Comparison of ENCODE assay signal across 11 cellular contexts in genomic region chr12:46660276-46660675, GRCh38.
DNase-seq lines count a peak whose midpoint lies in the region; ATAC-seq and TF ChIP-seq lines count a peak whose summit lies in the region.
"Had no signal": no experiment of that assay in that cellular context is flagged by ENCODE, and none has a peak within 500 bp of the region (broad histone marks: within the 10 kb centered on the region; RNA-seq: fewer than 3 reads in every experiment).

No MANE protein-coding gene starts in this region.

- DNase-seq in activated naive CD4-positive, alpha-beta T cell treated with anti-CD3 and anti-CD28 coated beads, Interleukin-2, amount 50 U/mL, for 16 hours = no peak
- DNase-seq in chondrocyte (ENCODE audit: low spot score) (no peak), upper lobe of left lung (no peak), foreskin melanocyte (no peak), HAP-1 (ENCODE audit: low spot score in 2 of 2) (no peak), RKO (ENCODE audit: low spot score) (no peak)
- DNase-seq: activated CD4-positive, alpha-beta T cell treated with anti-CD3 and anti-CD28 coated beads for 4 hours; caudate nucleus; stimulated activated CD8-positive, alpha-beta memory T cell treated with anti-CD3 and anti-CD28 coated beads, Interleukin-4, amount 100 ng/mL, for 48 hours had no signal

- H3K27me3 ChIP-seq in mucosa of rectum (ENCODE audit: control insufficient read depth in 2 of 2, insufficient read depth in 2 of 2, low read length in 2 of 2) = no peaks in the 10 kb centered on the region
- H3K27me3 ChIP-seq in upper lobe of left lung = no peaks in the 10 kb centered on the region
- 0 out of 2 replicates have a peak, but pooled peaks cover 4% of the 10 kb centered on the region for H3K27me3 ChIP-seq in HAP-1 (ENCODE audit: low read depth)

- H3K4me1 ChIP-seq in mucosa of rectum (ENCODE audit: control insufficient read depth in 2 of 2, insufficient read depth in 2 of 2, low read length in 2 of 2) = no peaks in the 10 kb centered on the region
- peaks cover 19 to 31% (median 21%) of the 10 kb centered on the region in 4 donors for H3K4me1 ChIP-seq in upper lobe of left lung
- H3K4me1 ChIP-seq in HAP-1 = peaks cover 13% of the 10 kb centered on the region

- no peak for TF ChIP-seq EP300 in upper lobe of left lung (IDR thresholded peaks at IDR 0.05)

- no peak overlapping the region for H3K4me3 ChIP-seq in mucosa of rectum (ENCODE audit: low read length in 2 of 2)
- no peak overlapping the region for H3K4me3 ChIP-seq in upper lobe of left lung
- no peak overlapping the region for H3K4me3 ChIP-seq in HAP-1

- WGBS in upper lobe of left lung, 2 donors = 47 to 89% methylated on average over 1 of the region's 1 CpG

- H3K9me3 ChIP-seq in mucosa of rectum (ENCODE audit: control insufficient read depth in 2 of 2, low read length in 2 of 2) = no peaks in the 10 kb centered on the region
- no peaks in the 10 kb centered on the region for H3K9me3 ChIP-seq in upper lobe of left lung
- H3K9me3 ChIP-seq in HAP-1 = no peaks in the 10 kb centered on the region

- no peaks in the 10 kb centered on the region for H3K27me3 Mint-ChIP-seq in activated naive CD4-positive, alpha-beta T cell treated with anti-CD3 and anti-CD28 coated beads, Interleukin-2, amount 50 U/mL, for 24 hours
- no peaks in the 10 kb centered on the region for H3K27me3 Mint-ChIP-seq in chondrocyte (ENCODE audit: low read depth)

- H3K9me3 Mint-ChIP-seq in activated naive CD4-positive, alpha-beta T cell treated with anti-CD3 and anti-CD28 coated beads, Interleukin-2, amount 50 U/mL, for 24 hours = no peaks in the 10 kb centered on the region
- no peaks in the 10 kb centered on the region for H3K9me3 Mint-ChIP-seq in chondrocyte (ENCODE audit: low read depth)

- no peaks in the 10 kb centered on the region for H3K36me3 ChIP-seq in mucosa of rectum (ENCODE audit: control insufficient read depth in 2 of 2, insufficient read depth in 2 of 2, low read length in 2 of 2)
- no peaks in the 10 kb centered on the region for H3K36me3 ChIP-seq in upper lobe of left lung
- no peaks in the 10 kb centered on the region for H3K36me3 ChIP-seq in HAP-1 (replicated peaks)

- no peak overlapping the region for H3K4me3 Mint-ChIP-seq in activated naive CD4-positive, alpha-beta T cell treated with anti-CD3 and anti-CD28 coated beads, Interleukin-2, amount 50 U/mL, for 24 hours
- peak overlapping the region; percentile 37 for H3K4me3 Mint-ChIP-seq in chondrocyte (ENCODE audit: unreplicated experiment)

- no peak for ATAC-seq in upper lobe of left lung (ENCODE audit: low FRiP score in 2 of 2)

- peaks cover 29% of the 10 kb centered on the region for H3K4me1 Mint-ChIP-seq in activated naive CD4-positive, alpha-beta T cell treated with anti-CD3 and anti-CD28 coated beads, Interleukin-2, amount 50 U/mL, for 24 hours
- H3K4me1 Mint-ChIP-seq in chondrocyte (ENCODE audit: low read depth) = peaks cover 81% of the 10 kb centered on the region

- no peaks in the 10 kb centered on the region for H3K36me3 Mint-ChIP-seq in activated naive CD4-positive, alpha-beta T cell treated with anti-CD3 and anti-CD28 coated beads, Interleukin-2, amount 50 U/mL, for 24 hours
- no peaks in the 10 kb centered on the region for H3K36me3 Mint-ChIP-seq in chondrocyte (ENCODE audit: low read depth)

- no peak for TF ChIP-seq POLR2A in upper lobe of left lung (IDR thresholded peaks at IDR 0.05)

- H3K27ac ChIP-seq in mucosa of rectum (ENCODE audit: low read depth in 2 of 2, low read length in 2 of 2) (peak overlapping the region; percentile 0 to 18), upper lobe of left lung (peak overlapping the region; percentile 21 to 59 (median 47))

- H3K9ac ChIP-seq in mucosa of rectum (ENCODE audit: low read depth in 1 of 2, low read length in 2 of 2) = no peak overlapping the region

- in situ Hi-C loops in HAP-1 (cut with MboI; ENCODE audit: low sequenced_read_pairs) = loop anchor here (10.0 kb wide), 1 partner anchor 515 kb away; no protein-coding TSS in a partner anchor

- TF ChIP-seq CTCF in chondrocyte (IDR thresholded peaks at IDR 0.05) (no peak), upper lobe of left lung (IDR thresholded peaks at IDR 0.05) (no peak)

- H3K27ac Mint-ChIP-seq in activated naive CD4-positive, alpha-beta T cell treated with anti-CD3 and anti-CD28 coated beads, Interleukin-2, amount 50 U/mL, for 24 hours = peak overlapping the region; percentile 30
- peak overlapping the region; percentile 95 for H3K27ac Mint-ChIP-seq in chondrocyte (ENCODE audit: unreplicated experiment)
